Comparison of ENCODE assay signal across 8 cellular contexts in the genomic region with DNA sequence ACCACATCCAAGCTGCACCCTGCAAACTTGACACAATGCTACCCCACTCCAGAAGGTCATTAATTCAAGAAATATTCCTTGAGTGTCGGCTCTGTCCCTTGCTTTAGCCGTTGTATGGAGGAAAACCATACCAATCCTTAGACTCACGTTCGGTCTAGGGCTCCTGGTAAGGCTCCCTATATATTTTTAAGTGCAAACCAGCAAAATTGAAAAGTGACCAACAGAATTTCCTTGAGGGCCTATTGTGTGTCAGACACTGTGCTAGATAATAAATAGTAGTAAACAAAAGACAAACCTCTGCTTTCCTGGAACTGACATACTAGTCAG. TPM values are rescaled to one million over a fixed set of nuclear protein-coding genes. Genes with fewer than 3 reads are reported as not detected.
DNase-seq lines count a peak whose midpoint lies in the region; ATAC-seq, FAIRE-seq and TF ChIP-seq lines count a peak whose summit lies in the region.

No MANE protein-coding gene starts in this region.

- no peaks in the 10 kb centered on the region for H3K27me3 ChIP-seq in HUES48 (ENCODE audit: control insufficient read depth, insufficient read depth, low read length)
- H3K27me3 ChIP-seq in breast epithelium: no peaks in the 10 kb centered on the region
- no peaks in the 10 kb centered on the region for H3K27me3 ChIP-seq in mononuclear cell (ENCODE audit: insufficient read depth, low read length)

- TF ChIP-seq POLR2A in A549 (IDR thresholded peaks at IDR 0.05; ENCODE audit: low read length) (no peak), breast epithelium (IDR thresholded peaks at IDR 0.05) (no peak)

- H3K4me3 ChIP-seq in A549 (peak overlapping the region; percentile 79), HUES48 (ENCODE audit: low read depth, low read length) (peak overlapping the region; percentile 97), breast epithelium (peak overlapping the region; percentile 70 to 91 (median 75)), mononuclear cell (ENCODE audit: low read length) (peak overlapping the region; percentile 95)

- peak; percentile 48 to 56; a peak in 4 of 6 replicates for ATAC-seq in A549
- ATAC-seq in GM21786 (IDR thresholded peaks at IDR 0.05; ENCODE audit: unreplicated experiment): no peak

- H3K27ac ChIP-seq in A549: peak overlapping the region; percentile 91 to 95
- H3K27ac ChIP-seq in HUES48 (ENCODE audit: low read depth, low read length): peak overlapping the region; percentile 89
- peak overlapping the region; percentile 87 to 95 for H3K27ac ChIP-seq in breast epithelium

- WGBS in A549 (ENCODE audit: missing lambda C conversion rate): 25% methylated on average over 4 of the region's 4 CpGs

- H3K4me1 ChIP-seq in A549 (peaks cover 14% of the 10 kb centered on the region; the same call in 2 of the 3 replicates), HUES48 (ENCODE audit: control insufficient read depth, insufficient read depth, low read length) (peaks cover 4% of the 10 kb centered on the region; the same call in 1 of the 2 replicates), breast epithelium (peaks cover 2 to 12% of the 10 kb centered on the region in 2 donors), mononuclear cell (ENCODE audit: insufficient read depth, low read length) (peaks cover 24% of the 10 kb centered on the region)

- no peak overlapping the region for H3K9ac ChIP-seq in HUES48 (ENCODE audit: low read depth, low read length)

- FAIRE-seq in A549 (lab: Jason Lieb, UNC): no peak

- TF ChIP-seq CTCF in A549 (IDR thresholded peaks at IDR 0.05) (no peak), breast epithelium (IDR thresholded peaks at IDR 0.05) (no peak)

- no peaks in the 10 kb centered on the region for H3K36me3 ChIP-seq in HUES48 (ENCODE audit: control insufficient read depth, insufficient read depth, low read length)
- H3K36me3 ChIP-seq in breast epithelium: no peaks in the 10 kb centered on the region

- no peak for TF ChIP-seq RAD21 in A549 (conservative IDR thresholded peaks at IDR 0.05 in 1 of 2, IDR thresholded peaks at IDR 0.05 in 1 of 2)

- CTCF ChIA-PET in A549 (lab: Yijun Ruan, JAX): interaction anchor here (1.1 to 6.2 kb wide), 4 partner anchors 10 to 188 kb away, joined by 3 to 34 read pairs (median 3); no protein-coding TSS in a partner anchor

- TF ChIP-seq EP300 in A549 (IDR thresholded peaks at IDR 0.05): no peak

- H3K4me2 ChIP-seq in A549: peak overlapping the region; percentile 84

- POLR2A ChIA-PET in A549 (lab: Yijun Ruan, JAX): no interaction called here

- in situ Hi-C loops in KBM-7 (cut with MboI; ENCODE audit: low pct_unique_long_range_greater_than_20kb, low sequenced_read_pairs): no loop called here

- H3K9me3 ChIP-seq in A549 (no peaks in the 10 kb centered on the region), HUES48 (ENCODE audit: control insufficient read depth, insufficient read depth, low read length) (no peaks in the 10 kb centered on the region), breast epithelium (no peaks in the 10 kb centered on the region), mononuclear cell (ENCODE audit: low read depth, low read length) (no peaks in the 10 kb centered on the region)

- intact Hi-C loops in breast epithelium (cut with DNase I; ENCODE audit: low total_unique reads): no loop called here

- no peak for DNase-seq in A549 (ENCODE audit: low read depth in 1 of 2, low spot score in 1 of 2)
- DNase-seq in breast epithelium (ENCODE audit: low spot score in 2 of 2): no peak
- DNase-seq in AML-193 (lab: John Stamatoyannopoulos, UW): no peak
- no peak for DNase-seq in NCI-H69 (lab: John Stamatoyannopoulos, UW)
- DNase-seq in KBM-7: no peak

TF ChIP-seq in A549, 52 proteins besides CTCF, POLR2A, EP300 and RAD21:
- TF ChIP-seq JUN (IDR thresholded peaks at IDR 0.05) (0 out of 5 replicates have a peak, but pooled peaks of 1 of the 2 experiments have one; percentile 8), CBX8 (IDR thresholded peaks at IDR 0.05) (no peak), NFE2L2 (conservative IDR thresholded peaks at IDR 0.05; ENCODE audit: low read length) (no peak), BHLHE40 (IDR thresholded peaks at IDR 0.05; ENCODE audit: low read depth, low read length) (no peak), EHMT2 (IDR thresholded peaks at IDR 0.05; ENCODE audit: low read depth) (no peak), KDM5A (IDR thresholded peaks at IDR 0.05) (no peak)
- TF ChIP-seq, protein P1, sequence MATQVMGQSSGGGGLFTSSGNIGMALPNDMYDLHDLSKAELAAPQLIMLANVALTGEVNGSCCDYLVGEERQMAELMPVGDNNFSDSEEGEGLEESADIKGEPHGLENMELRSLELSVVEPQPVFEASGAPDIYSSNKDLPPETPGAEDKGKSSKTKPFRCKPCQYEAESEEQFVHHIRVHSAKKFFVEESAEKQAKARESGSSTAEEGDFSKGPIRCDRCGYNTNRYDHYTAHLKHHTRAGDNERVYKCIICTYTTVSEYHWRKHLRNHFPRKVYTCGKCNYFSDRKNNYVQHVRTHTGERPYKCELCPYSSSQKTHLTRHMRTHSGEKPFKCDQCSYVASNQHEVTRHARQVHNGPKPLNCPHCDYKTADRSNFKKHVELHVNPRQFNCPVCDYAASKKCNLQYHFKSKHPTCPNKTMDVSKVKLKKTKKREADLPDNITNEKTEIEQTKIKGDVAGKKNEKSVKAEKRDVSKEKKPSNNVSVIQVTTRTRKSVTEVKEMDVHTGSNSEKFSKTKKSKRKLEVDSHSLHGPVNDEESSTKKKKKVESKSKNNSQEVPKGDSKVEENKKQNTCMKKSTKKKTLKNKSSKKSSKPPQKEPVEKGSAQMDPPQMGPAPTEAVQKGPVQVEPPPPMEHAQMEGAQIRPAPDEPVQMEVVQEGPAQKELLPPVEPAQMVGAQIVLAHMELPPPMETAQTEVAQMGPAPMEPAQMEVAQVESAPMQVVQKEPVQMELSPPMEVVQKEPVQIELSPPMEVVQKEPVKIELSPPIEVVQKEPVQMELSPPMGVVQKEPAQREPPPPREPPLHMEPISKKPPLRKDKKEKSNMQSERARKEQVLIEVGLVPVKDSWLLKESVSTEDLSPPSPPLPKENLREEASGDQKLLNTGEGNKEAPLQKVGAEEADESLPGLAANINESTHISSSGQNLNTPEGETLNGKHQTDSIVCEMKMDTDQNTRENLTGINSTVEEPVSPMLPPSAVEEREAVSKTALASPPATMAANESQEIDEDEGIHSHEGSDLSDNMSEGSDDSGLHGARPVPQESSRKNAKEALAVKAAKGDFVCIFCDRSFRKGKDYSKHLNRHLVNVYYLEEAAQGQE (IDR thresholded peaks at IDR 0.05): no peak

RNA-seq across cellular contexts. Expression of a gene that starts 0.4 kb away (rescaled TPM):
- 61.4 and 62.3 TPM in 2 replicates for polyA plus RNA-seq in A549 (2011; rRNA removed)
- polyA plus RNA-seq in A549 (2012; cell fraction: cytosol; rRNA removed): 23.6 and 24.1 TPM in 2 replicates
- 30.9 and 39.3 TPM in 2 replicates for polyA plus RNA-seq in A549 (2012; cell fraction: nucleus; rRNA removed)
- polyA plus RNA-seq in A549 (2017; fragmentation: RNase III; extraction: RNeasy Plus Mini Kit Qiagen cat#74134 plus additional on column Dnase treatment): 36.1 to 46.6 TPM (median 44.4 TPM) in 3 replicates
- 37.5 and 58.3 TPM in 2 replicates for polyA minus RNA-seq in A549 (2011; rRNA and poly(A)+ RNA removed)
- 10 to 100 TPM; 42.6 to 80.5 (median 56.2) TPM for total RNA-seq in breast epithelium
- total RNA-seq in mononuclear cell: 36.7 TPM

RNA-seq across cellular contexts. Expression of a gene that starts 44.7 kb away (rescaled TPM):
- polyA plus RNA-seq in A549 (2011; rRNA removed) (not detected in 2 replicates), A549 (2017; fragmentation: RNase III; extraction: RNeasy Plus Mini Kit Qiagen cat#74134 plus additional on column Dnase treatment) (not detected in 3 replicates)
- not detected in 2 replicates for polyA plus RNA-seq in A549 (2012; cell fraction: cytosol; rRNA removed)
- not detected in 2 replicates for polyA plus RNA-seq in A549 (2012; cell fraction: nucleus; rRNA removed)
- not detected in 2 replicates for polyA minus RNA-seq in A549 (2011; rRNA and poly(A)+ RNA removed)
- total RNA-seq in breast epithelium (not detected), mononuclear cell (not detected)
